Comparison of ENCODE assay signal across 7 cellular contexts in the genomic region with DNA sequence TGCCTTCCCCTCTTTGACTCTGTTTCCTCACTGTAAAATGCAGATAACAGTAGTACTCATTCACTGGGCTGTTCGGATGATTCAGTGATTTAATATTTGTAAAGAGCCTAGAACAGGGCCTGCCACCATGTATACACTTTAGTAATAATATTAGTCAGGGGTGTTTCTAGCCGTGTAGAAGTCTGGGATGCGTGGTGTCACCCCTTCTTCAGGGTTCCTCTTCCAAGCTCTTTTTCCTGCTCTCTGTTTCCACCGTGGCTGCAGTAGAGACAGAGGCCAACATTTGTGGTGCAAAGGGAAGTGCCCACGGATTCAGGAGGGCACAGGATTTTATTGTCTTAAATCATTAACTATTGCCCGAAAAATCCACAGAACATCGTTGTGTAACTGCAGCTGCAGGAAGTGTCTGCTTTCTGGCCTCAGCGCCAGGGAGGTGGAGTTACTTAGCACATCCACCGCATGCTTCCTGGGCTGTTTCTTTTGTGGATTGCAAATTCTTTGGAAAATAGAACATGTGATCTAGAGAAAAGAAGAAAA.
DNase-seq lines count a peak whose midpoint lies in the region; ATAC-seq lines count a peak whose summit lies in the region.

No MANE protein-coding gene starts in this region.

- peaks cover 7% of the 10 kb centered on the region for H3K27me3 Mint-ChIP-seq in activated T-helper 1 cell treated with anti-CD3 and anti-CD28 coated beads, Interleukin-12 subunit alpha, Interleukin-12 subunit beta, Interleukin-2, Interleukin-4 antibody, amounts not matched to agents 30 ng/mL and 10 ng/mL and 1 ng/mL, durations not matched to agents 14 hours and 24 hours and 36 hours (ENCODE audit: insufficient read depth)

- H3K4me3 Mint-ChIP-seq in activated T-helper 1 cell treated with anti-CD3 and anti-CD28 coated beads, Interleukin-12 subunit alpha, Interleukin-12 subunit beta, Interleukin-2, Interleukin-4 antibody, amounts not matched to agents 30 ng/mL and 10 ng/mL and 1 ng/mL, durations not matched to agents 14 hours and 24 hours and 36 hours: no peak overlapping the region

- H3K27ac ChIP-seq in SK-N-MC: no peak overlapping the region

- no peak overlapping the region for H3K27ac Mint-ChIP-seq in activated T-helper 1 cell treated with anti-CD3 and anti-CD28 coated beads, Interleukin-12 subunit alpha, Interleukin-12 subunit beta, Interleukin-2, Interleukin-4 antibody, amounts not matched to agents 30 ng/mL and 10 ng/mL and 1 ng/mL, durations not matched to agents 14 hours and 24 hours and 36 hours

- intact Hi-C loops in sciatic nerve (cut with DNase I): no loop called here
- intact Hi-C loops in activated T-helper 1 cell treated with anti-CD3 and anti-CD28 coated beads, Interleukin-12 subunit alpha, Interleukin-12 subunit beta, Interleukin-2, Interleukin-4 antibody, amounts not matched to agents 30 ng/mL and 10 ng/mL and 1 ng/mL, durations not matched to agents 14 hours and 24 hours and 36 hours (cut with micrococcal nuclease): no loop called here

- peak overlapping the region; percentile 3 for H3K4me3 ChIP-seq in SK-N-MC

- H3K9me3 Mint-ChIP-seq in activated T-helper 1 cell treated with anti-CD3 and anti-CD28 coated beads, Interleukin-12 subunit alpha, Interleukin-12 subunit beta, Interleukin-2, Interleukin-4 antibody, amounts not matched to agents 30 ng/mL and 10 ng/mL and 1 ng/mL, durations not matched to agents 14 hours and 24 hours and 36 hours: no peaks in the 10 kb centered on the region

- DNase-seq in SK-N-MC (ENCODE audit: low read depth, low spot score) (no peak), glomerular visceral epithelial cell (ENCODE audit: extremely low spot score) (peak; percentile 94), sciatic nerve (ENCODE audit: low spot score) (no peak), NCI-H345 (lab: John Stamatoyannopoulos, UW) (no peak)
- no peak for DNase-seq in activated T-helper 1 cell treated with anti-CD3 and anti-CD28 coated beads, Interleukin-12 subunit alpha, Interleukin-12 subunit beta, Interleukin-2, Interleukin-4 antibody, amounts not matched to agents 30 ng/mL and 10 ng/mL and 1 ng/mL, durations not matched to agents 14 hours and 24 hours and 36 hours (ENCODE audit: low spot score)

- peak; percentile 30 for ATAC-seq in HG03139 (IDR thresholded peaks at IDR 0.05; ENCODE audit: unreplicated experiment)
- peak; percentile 86 for ATAC-seq in sciatic nerve
- no peak for ATAC-seq in HG02981 (IDR thresholded peaks at IDR 0.05; ENCODE audit: unreplicated experiment)

- H3K9me3 ChIP-seq in SK-N-MC (ENCODE audit: low read depth, low read length): no peaks in the 10 kb centered on the region

- H3K9ac ChIP-seq in SK-N-MC (ENCODE audit: insufficient read length): no peak overlapping the region

- H3K4me1 Mint-ChIP-seq in activated T-helper 1 cell treated with anti-CD3 and anti-CD28 coated beads, Interleukin-12 subunit alpha, Interleukin-12 subunit beta, Interleukin-2, Interleukin-4 antibody, amounts not matched to agents 30 ng/mL and 10 ng/mL and 1 ng/mL, durations not matched to agents 14 hours and 24 hours and 36 hours (ENCODE audit: low read depth): peaks cover 39% of the 10 kb centered on the region

- no peaks in the 10 kb centered on the region for H3K36me3 Mint-ChIP-seq in activated T-helper 1 cell treated with anti-CD3 and anti-CD28 coated beads, Interleukin-12 subunit alpha, Interleukin-12 subunit beta, Interleukin-2, Interleukin-4 antibody, amounts not matched to agents 30 ng/mL and 10 ng/mL and 1 ng/mL, durations not matched to agents 14 hours and 24 hours and 36 hours (ENCODE audit: low read depth)

- H3K36me3 ChIP-seq in SK-N-MC (ENCODE audit: insufficient read depth, low read length): no peaks in the 10 kb centered on the region
